8 cellular contexts compared by ENCODE assay signal in genomic region chr1:231338270-231339128, GRCh38. TPM values are rescaled to one million over a fixed set of nuclear protein-coding genes. Genes with fewer than 3 reads are reported as not detected.
DNase-seq lines count a peak whose midpoint lies in the region; ATAC-seq, FAIRE-seq and TF ChIP-seq lines count a peak whose summit lies in the region.

Gene SPRTN (plus strand): TSS chr1:231338293. CDS start chr1:231338384, 91 bp downstream.

- H3K27ac Mint-ChIP-seq in naive B cell: peak within 1 kb of the TSS; percentile 99 to 100 (median 100)

- peak within 1 kb of the TSS; percentile 91 to 95 for H3K27ac ChIP-seq in A549

- H3K4me1 Mint-ChIP-seq in naive B cell: peaks cover 44 to 66% (median 48%) of the 10 kb centered on the region in 3 donors

- peak in 1 of 2 experiments; percentile 96 for DNase-seq in A549 (ENCODE audit: low read depth in 1 of 2, low spot score in 1 of 2)
- peak; percentile 46 for DNase-seq in SK-N-DZ (ENCODE audit: low spot score)
- DNase-seq in epithelial cell of esophagus (ENCODE audit: low read depth): no peak
- DNase-seq in naive B cell: no peak
- DNase-seq in NCI-H1436 treated with DMSO at 0.1 percent for 48 hours (lab: John Stamatoyannopoulos, UW): no peak
- DNase-seq in NCI-H187 (lab: John Stamatoyannopoulos, UW): no peak

- TF ChIP-seq RAD21 in A549 (conservative IDR thresholded peaks at IDR 0.05 in 1 of 2, IDR thresholded peaks at IDR 0.05 in 1 of 2): no peak

- 1% methylated on average over 31 of the region's 43 CpGs for WGBS in A549 (ENCODE audit: missing lambda C conversion rate)

- no peaks in the 10 kb centered on the region for H3K9me3 Mint-ChIP-seq in naive B cell

- FAIRE-seq in A549 (lab: Jason Lieb, UNC): no peak

- TF ChIP-seq POLR2A in A549 (IDR thresholded peaks at IDR 0.05; ENCODE audit: low read length): peak; percentile 63
- TF ChIP-seq POLR2A in GM18505 (IDR thresholded peaks at IDR 0.05; ENCODE audit: borderline replicate concordance, extremely low read depth, insufficient read depth, insufficient read length): no peak

- H3K4me3 Mint-ChIP-seq in naive B cell: peak within 1 kb of the TSS; percentile 90 to 100 (median 99)

- H3K4me2 ChIP-seq in A549: peak within 1 kb of the TSS; percentile 93

- H3K9me3 ChIP-seq in A549: no peaks in the 10 kb centered on the region

- CTCF ChIA-PET in A549 (lab: Yijun Ruan, JAX): interaction anchor here (0.7 to 2.0 kb wide), 8 partner anchors 13 to 268 kb away, joined by 3 to 9 read pairs (median 4); no protein-coding TSS in a partner anchor

- ATAC-seq in A549 (peak; percentile 89 to 93; a peak in 5 of 6 replicates), GM18505 (IDR thresholded peaks at IDR 0.05; ENCODE audit: unreplicated experiment) (peak; percentile 6), HG03095 (IDR thresholded peaks at IDR 0.05; ENCODE audit: unreplicated experiment) (peak; percentile 3), naive B cell (ENCODE audit: low read depth in 2 of 2) (no peak)

- TF ChIP-seq CTCF in A549 (IDR thresholded peaks at IDR 0.05) (no peak), epithelial cell of esophagus (IDR thresholded peaks at IDR 0.05; ENCODE audit: insufficient read depth, low read depth, low read length, missing control alignments) (no peak)

- no peaks in the 10 kb centered on the region for H3K27me3 Mint-ChIP-seq in naive B cell

- POLR2A ChIA-PET in A549 (lab: Yijun Ruan, JAX): interaction anchor here (0.7 to 1.8 kb wide), 13 partner anchors 10 to 1780 kb away, joined by 3 to 6 read pairs (median 3); partner anchors contain the start of gene ABCB10

- peaks cover 5 to 8% of the 10 kb centered on the region in 2 donors for H3K36me3 Mint-ChIP-seq in naive B cell

- peaks cover 40% of the 10 kb centered on the region for H3K4me1 ChIP-seq in A549

- no peak for TF ChIP-seq EP300 in A549 (IDR thresholded peaks at IDR 0.05)

- peak within 1 kb of the TSS; percentile 82 for H3K4me3 ChIP-seq in A549
- H3K4me3 ChIP-seq in epithelial cell of esophagus (ENCODE audit: low read length): peak within 1 kb of the TSS; percentile 99

TF ChIP-seq in A549, 52 proteins besides CTCF, POLR2A, EP300 and RAD21:
- TF ChIP-seq FOSB (CRISPR knock-in tag; IDR thresholded peaks at IDR 0.05) (no peak), SMC3 (IDR thresholded peaks at IDR 0.05) (no peak), CEBPB (IDR thresholded peaks at IDR 0.05) (no peak), TP53 (CRISPR knock-in tag; IDR thresholded peaks at IDR 0.05) (no peak), PHF8 (IDR thresholded peaks at IDR 0.05; ENCODE audit: borderline replicate concordance, low read depth) (0 out of 2 replicates have a peak, but pooled peaks have one; percentile 5), KDM5A (IDR thresholded peaks at IDR 0.05) (peak; percentile 54; the same call in 1 of the 2 replicates), FOXS1 (CRISPR knock-in tag; IDR thresholded peaks at IDR 0.05) (no peak)
TF ChIP-seq in A549: peak in this region for 2.

RNA-seq across cellular contexts. Expression of gene SPRTN, which starts in this region (rescaled TPM):
- polyA plus RNA-seq in A549 (2011; rRNA removed): 17.9 and 21.0 TPM in 2 replicates
- 13.4 and 18.0 TPM in 2 replicates for polyA plus RNA-seq in A549 (2012; cell fraction: cytosol; rRNA removed)
- polyA plus RNA-seq in A549 (2012; cell fraction: nucleus; rRNA removed): 11.7 and 15.3 TPM in 2 replicates
- polyA plus RNA-seq in A549 (2017; fragmentation: RNase III; extraction: RNeasy Plus Mini Kit Qiagen cat#74134 plus additional on column Dnase treatment): 14.0 to 16.0 TPM (median 14.4 TPM) in 3 replicates
- polyA minus RNA-seq in A549 (2011; rRNA and poly(A)+ RNA removed): 29.9 and 31.7 TPM in 2 replicates
- polyA plus RNA-seq in SK-N-DZ (2014; cell fraction: cytosol; rRNA removed): 14.0 and 15.9 TPM in 2 replicates
- 12.6 and 12.7 TPM in 2 replicates for polyA plus RNA-seq in SK-N-DZ (2014; cell fraction: nucleus; rRNA removed)
- polyA plus RNA-seq in naive B cell (ENCODE audit: low read depth in 6 of 6): 10 to 100 TPM; 15.6 to 24.7 (median 19.3) TPM

Comparison
In these comparisons a context has a peak if more than half of its experiments do, and no peak if none do; other contexts are left out.
1. ATAC-seq: peak in A549 (2 of 2), GM18505 (single experiment) and HG03095 (single experiment); none in naive B cell (0 of 2).